22 cellular contexts compared by ENCODE assay signal in the genomic region with DNA sequence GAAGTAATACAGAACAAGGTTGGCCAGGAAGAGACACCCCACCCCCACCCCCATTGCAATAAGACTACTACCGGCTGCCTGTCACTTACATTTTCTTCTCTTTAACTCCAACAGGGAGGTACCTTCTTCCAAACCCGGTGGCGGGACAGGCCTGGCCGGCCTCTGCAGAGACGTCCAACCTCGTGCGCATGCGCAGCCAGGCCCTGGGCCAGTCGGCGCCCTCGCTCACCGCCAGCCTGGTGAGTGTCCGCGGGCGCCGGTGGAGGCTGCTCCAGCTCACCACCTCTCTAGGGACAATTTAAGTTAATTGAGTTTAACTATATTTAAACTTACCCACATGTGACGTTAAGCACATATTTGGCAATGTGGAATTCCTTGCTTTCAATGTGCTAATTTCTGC.
A peak's percentile ranks its signal among the peaks of the same experiment; 100 is the strongest.
DNase-seq lines count a peak whose midpoint lies in the region; ATAC-seq and TF ChIP-seq lines count a peak whose summit lies in the region.
"Had no signal": no experiment of that assay in that cellular context is flagged by ENCODE, and none has a peak within 500 bp of the region (broad histone marks: within the 10 kb centered on the region; RNA-seq: fewer than 3 reads in every experiment).

No MANE protein-coding gene starts in this region.

- no peaks in the 10 kb centered on the region for H3K4me1 ChIP-seq in esophagus muscularis mucosa
- no peaks in the 10 kb centered on the region for H3K4me1 ChIP-seq in prostate gland (replicated peaks)
- no peaks in the 10 kb centered on the region for H3K4me1 ChIP-seq in SJCRH30
- H3K4me1 ChIP-seq: HAP-1 had no signal

- H3F3A ChIP-seq in neural cell (ENCODE audit: insufficient read depth, low read length, poor library complexity, severe bottlenecking) = no peaks in the 10 kb centered on the region

- DNase-seq in left ventricle myocardium superior = peak; percentile 28
- DNase-seq in Right ventricle myocardium inferior (ENCODE audit: missing footprints) = no peak
- peak; percentile 88 for DNase-seq in esophagus muscularis mucosa (ENCODE audit: extremely low spot score)
- no peak for DNase-seq in activated naive CD8-positive, alpha-beta T cell treated with anti-CD3 and anti-CD28 coated beads for 36 hours
- no peak for DNase-seq in prostate gland (ENCODE audit: low spot score)
- DNase-seq in SJCRH30 = no peak
- DNase-seq: CD4-positive, alpha-beta T cell; CD8-positive, alpha-beta memory T cell; DMS 273 treated with DMSO at 0.1 percent for 48 hours; DMS79; EL; GDM1; GM23248; HFFc6 had no signal

- no peaks in the 10 kb centered on the region for H3K9me2 ChIP-seq in neural cell (ENCODE audit: insufficient read depth, low read length)

- TF ChIP-seq POLR2A in esophagus muscularis mucosa (IDR thresholded peaks at IDR 0.05; ENCODE audit: low read depth) = no peak
- TF ChIP-seq POLR2A in prostate gland (IDR thresholded peaks at IDR 0.05) = no peak

- no peak overlapping the region for H3K27ac Mint-ChIP-seq in activated naive CD8-positive, alpha-beta T cell treated with anti-CD3 and anti-CD28 coated beads for 36 hours
- H3K27ac Mint-ChIP-seq: B cell; CD14-positive monocyte; CD4-positive, alpha-beta T cell; CD8-positive, alpha-beta memory T cell; HFFc6 had no signal

- H3K9me3 ChIP-seq in esophagus muscularis mucosa (no peaks in the 10 kb centered on the region), neural cell (ENCODE audit: low read length) (no peaks in the 10 kb centered on the region), prostate gland (no peaks in the 10 kb centered on the region), SJCRH30 (replicated peaks) (no peaks in the 10 kb centered on the region)
- H3K9me3 ChIP-seq: BLaER1 treated with 17β-estradiol and CSF1 and Interleukin-3, amounts not matched to agents 10 nM and 100 nM; HAP-1 had no signal

- ATAC-seq in left ventricle myocardium superior (peak; percentile 38), Right ventricle myocardium inferior (no peak), HG03135 (IDR thresholded peaks at IDR 0.05; ENCODE audit: unreplicated experiment) (no peak)
- ATAC-seq: GM12878 had no signal

- H3K27me3 ChIP-seq in esophagus muscularis mucosa = peaks cover 0 to 5% (median 0%) of the 10 kb centered on the region in 4 donors
- no peaks in the 10 kb centered on the region for H3K27me3 ChIP-seq in neural cell (ENCODE audit: insufficient read depth, low read depth, low read length)
- no peaks in the 10 kb centered on the region for H3K27me3 ChIP-seq in prostate gland (replicated peaks; ENCODE audit: insufficient read depth)
- peaks cover 3% of the 10 kb centered on the region; the same call in 1 of the 2 replicates for H3K27me3 ChIP-seq in SJCRH30
- H3K27me3 ChIP-seq: BLaER1 treated with 17β-estradiol and CSF1 and Interleukin-3, amounts not matched to agents 10 nM and 100 nM had no signal

- H3K27ac ChIP-seq in esophagus muscularis mucosa (replicated peaks in 1 of 4) = no peak overlapping the region
- H3K27ac ChIP-seq in neural cell (ENCODE audit: low read length) = peak overlapping the region; percentile 15
- no peak overlapping the region for H3K27ac ChIP-seq in prostate gland
- H3K27ac ChIP-seq in SJCRH30 = no peak overlapping the region
- H3K27ac ChIP-seq: 22Rv1; BLaER1 treated with 17β-estradiol and CSF1 and Interleukin-3, amounts not matched to agents 10 nM and 100 nM; GM23248 had no signal

- no peak overlapping the region for H3K4me2 ChIP-seq in neural cell (ENCODE audit: low read length)

- no peak overlapping the region for H3K4me3 Mint-ChIP-seq in activated naive CD8-positive, alpha-beta T cell treated with anti-CD3 and anti-CD28 coated beads for 36 hours
- H3K4me3 Mint-ChIP-seq: B cell; CD14-positive monocyte; CD4-positive, alpha-beta T cell; CD8-positive, alpha-beta memory T cell; HFFc6 had no signal

- TF ChIP-seq RAD21 in neural cell (conservative IDR thresholded peaks at IDR 0.05) = no peak

- 97% methylated on average over 17 of the region's 17 CpGs for WGBS in esophagus muscularis mucosa
- WGBS in prostate gland = 98% methylated on average over 17 of the region's 17 CpGs

- no peaks in the 10 kb centered on the region for H3K36me3 ChIP-seq in esophagus muscularis mucosa
- H3K36me3 ChIP-seq in neural cell (ENCODE audit: insufficient read depth, low read length) = no peaks in the 10 kb centered on the region
- H3K36me3 ChIP-seq in prostate gland = no peaks in the 10 kb centered on the region
- H3K36me3 ChIP-seq in SJCRH30 = no peaks in the 10 kb centered on the region
- H3K36me3 ChIP-seq: BLaER1 treated with 17β-estradiol and CSF1 and Interleukin-3, amounts not matched to agents 10 nM and 100 nM; HAP-1 had no signal

- no peak overlapping the region for H3K9ac ChIP-seq in neural cell (ENCODE audit: low read length)
- H3K9ac ChIP-seq: BLaER1 treated with 17β-estradiol and CSF1 and Interleukin-3, amounts not matched to agents 10 nM and 100 nM; GM23248 had no signal

- no peaks in the 10 kb centered on the region for H3K79me2 ChIP-seq in neural cell (replicated peaks; ENCODE audit: insufficient read depth, low read length)

- TF ChIP-seq CTCF in esophagus muscularis mucosa (IDR thresholded peaks at IDR 0.05) = no peak
- no peak for TF ChIP-seq CTCF in neural cell (IDR thresholded peaks at IDR 0.05; ENCODE audit: poor library complexity, severe bottlenecking)
- no peak for TF ChIP-seq CTCF in prostate gland (IDR thresholded peaks at IDR 0.05)

- H3K4me1 Mint-ChIP-seq in activated naive CD8-positive, alpha-beta T cell treated with anti-CD3 and anti-CD28 coated beads for 36 hours = no peaks in the 10 kb centered on the region
- H3K4me1 Mint-ChIP-seq: B cell; CD14-positive monocyte; CD8-positive, alpha-beta memory T cell had no signal

- no peak overlapping the region for H3K4me3 ChIP-seq in esophagus muscularis mucosa
- H3K4me3 ChIP-seq in neural cell (ENCODE audit: low read length) = no peak overlapping the region
- no peak overlapping the region for H3K4me3 ChIP-seq in prostate gland
- H3K4me3 ChIP-seq in SJCRH30 = no peak overlapping the region
- H3K4me3 ChIP-seq: BLaER1 treated with 17β-estradiol and CSF1 and Interleukin-3, amounts not matched to agents 10 nM and 100 nM; GM12878; GM23248; HAP-1 had no signal

- no peaks in the 10 kb centered on the region for H3K9me3 Mint-ChIP-seq in activated naive CD8-positive, alpha-beta T cell treated with anti-CD3 and anti-CD28 coated beads for 36 hours
- H3K9me3 Mint-ChIP-seq: CD14-positive monocyte; CD4-positive, alpha-beta T cell; HFFc6 had no signal

- intact Hi-C loops in left ventricle myocardium superior (cut with micrococcal nuclease) = no loop called here
- intact Hi-C loops in Right ventricle myocardium inferior (cut with DNase I) = no loop called here
- intact Hi-C loops in esophagus muscularis mucosa (cut with DNase I) = no loop called here
- intact Hi-C loops in prostate gland (cut with DNase I) = no loop called here

- no peak overlapping the region for H2AFZ ChIP-seq in neural cell (ENCODE audit: low read depth, low read length)
- H2AFZ ChIP-seq: GM23248 had no signal

- TF ChIP-seq EP300 in esophagus muscularis mucosa (IDR thresholded peaks at IDR 0.05) (no peak), neural cell (conservative IDR thresholded peaks at IDR 0.05; ENCODE audit: poor library complexity, severe bottlenecking) (no peak)

- H3K36me3 Mint-ChIP-seq in activated naive CD8-positive, alpha-beta T cell treated with anti-CD3 and anti-CD28 coated beads for 36 hours = no peaks in the 10 kb centered on the region
- H3K36me3 Mint-ChIP-seq: CD14-positive monocyte; CD8-positive, alpha-beta memory T cell had no signal

- no peaks in the 10 kb centered on the region for H3K27me3 Mint-ChIP-seq in activated naive CD8-positive, alpha-beta T cell treated with anti-CD3 and anti-CD28 coated beads for 36 hours
- H3K27me3 Mint-ChIP-seq: B cell had no signal

- no peaks in the 10 kb centered on the region for H4K20me1 ChIP-seq in neural cell (ENCODE audit: insufficient read depth)
- H4K20me1 ChIP-seq: BLaER1 treated with 17β-estradiol and CSF1 and Interleukin-3, amounts not matched to agents 10 nM and 100 nM had no signal

TF ChIP-seq in neural cell, 6 proteins besides CTCF, POLR2A, EP300 and RAD21:
- TF ChIP-seq, protein P1, sequence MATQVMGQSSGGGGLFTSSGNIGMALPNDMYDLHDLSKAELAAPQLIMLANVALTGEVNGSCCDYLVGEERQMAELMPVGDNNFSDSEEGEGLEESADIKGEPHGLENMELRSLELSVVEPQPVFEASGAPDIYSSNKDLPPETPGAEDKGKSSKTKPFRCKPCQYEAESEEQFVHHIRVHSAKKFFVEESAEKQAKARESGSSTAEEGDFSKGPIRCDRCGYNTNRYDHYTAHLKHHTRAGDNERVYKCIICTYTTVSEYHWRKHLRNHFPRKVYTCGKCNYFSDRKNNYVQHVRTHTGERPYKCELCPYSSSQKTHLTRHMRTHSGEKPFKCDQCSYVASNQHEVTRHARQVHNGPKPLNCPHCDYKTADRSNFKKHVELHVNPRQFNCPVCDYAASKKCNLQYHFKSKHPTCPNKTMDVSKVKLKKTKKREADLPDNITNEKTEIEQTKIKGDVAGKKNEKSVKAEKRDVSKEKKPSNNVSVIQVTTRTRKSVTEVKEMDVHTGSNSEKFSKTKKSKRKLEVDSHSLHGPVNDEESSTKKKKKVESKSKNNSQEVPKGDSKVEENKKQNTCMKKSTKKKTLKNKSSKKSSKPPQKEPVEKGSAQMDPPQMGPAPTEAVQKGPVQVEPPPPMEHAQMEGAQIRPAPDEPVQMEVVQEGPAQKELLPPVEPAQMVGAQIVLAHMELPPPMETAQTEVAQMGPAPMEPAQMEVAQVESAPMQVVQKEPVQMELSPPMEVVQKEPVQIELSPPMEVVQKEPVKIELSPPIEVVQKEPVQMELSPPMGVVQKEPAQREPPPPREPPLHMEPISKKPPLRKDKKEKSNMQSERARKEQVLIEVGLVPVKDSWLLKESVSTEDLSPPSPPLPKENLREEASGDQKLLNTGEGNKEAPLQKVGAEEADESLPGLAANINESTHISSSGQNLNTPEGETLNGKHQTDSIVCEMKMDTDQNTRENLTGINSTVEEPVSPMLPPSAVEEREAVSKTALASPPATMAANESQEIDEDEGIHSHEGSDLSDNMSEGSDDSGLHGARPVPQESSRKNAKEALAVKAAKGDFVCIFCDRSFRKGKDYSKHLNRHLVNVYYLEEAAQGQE (IDR thresholded peaks at IDR 0.05; ENCODE audit: borderline replicate concordance) = no peak
- TF ChIP-seq SMC3 (conservative IDR thresholded peaks at IDR 0.05; ENCODE audit: poor library complexity) (no peak), POLR2AphosphoS5 (IDR thresholded peaks at IDR 0.05) (no peak), MXI1 (conservative IDR thresholded peaks at IDR 0.05; ENCODE audit: poor library complexity, severe bottlenecking) (no peak), TAF1 (IDR thresholded peaks at IDR 0.05; ENCODE audit: low read depth) (no peak), EZH2 (IDR thresholded peaks at IDR 0.05; ENCODE audit: borderline replicate concordance, insufficient read depth, low read length, poor library complexity, severe bottlenecking) (no peak)

Comparison
In these comparisons a context has a peak if more than half of its experiments do, and no peak if none do; other contexts are left out.
1. DNase-seq: peak in left ventricle myocardium superior (single experiment) and esophagus muscularis mucosa (single experiment); none in Right ventricle myocardium inferior (single experiment), activated naive CD8-positive, alpha-beta T cell treated with anti-CD3 and anti-CD28 coated beads for 36 hours (single experiment), prostate gland (single experiment) and SJCRH30 (0 of 2).